8 cellular contexts compared by ENCODE assay signal in the genomic region with DNA sequence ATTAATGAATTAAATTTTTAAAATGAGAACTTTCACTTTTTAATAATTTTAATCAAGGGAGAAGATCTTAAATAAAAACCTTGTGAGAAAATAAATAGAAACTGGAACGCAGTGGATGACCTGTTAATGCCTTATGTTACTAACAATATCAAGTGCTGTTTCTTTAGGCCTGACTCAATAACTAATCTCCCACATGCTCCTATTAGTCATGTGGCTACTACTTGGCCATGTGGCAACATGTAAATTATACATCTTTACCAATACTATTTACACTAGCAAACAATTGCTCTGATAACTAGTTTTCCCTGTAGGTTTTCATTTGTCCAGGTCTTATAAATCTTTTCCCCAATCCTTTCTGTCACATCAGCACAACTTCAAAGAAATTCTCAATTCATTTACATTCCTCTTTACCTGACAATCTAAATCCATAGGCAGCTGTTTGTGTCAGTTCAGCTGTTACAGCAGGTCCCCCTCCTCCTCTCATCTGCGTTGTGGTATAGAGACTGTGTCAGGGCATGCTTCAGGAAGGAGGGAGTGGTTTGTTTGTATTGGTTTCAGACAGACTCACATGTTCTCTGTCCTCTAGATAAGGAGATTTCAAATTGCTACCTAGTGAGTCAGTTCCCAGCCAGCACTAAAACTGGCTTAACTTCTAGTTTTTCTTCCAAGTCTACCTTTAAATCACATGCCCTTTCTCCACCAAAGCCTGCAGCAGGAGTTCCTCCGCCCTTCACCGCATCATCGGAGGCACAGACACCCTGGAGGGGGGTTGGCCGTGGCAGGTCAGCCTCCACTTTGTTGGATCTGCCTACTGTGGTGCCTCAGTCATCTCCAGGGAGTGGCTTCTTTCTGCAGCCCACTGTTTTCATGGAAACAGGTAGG. TPM values are rescaled to one million over a fixed set of nuclear protein-coding genes. Genes with fewer than 3 reads are reported as not detected.
DNase-seq lines count a peak whose midpoint lies in the region; ATAC-seq and TF ChIP-seq lines count a peak whose summit lies in the region.

No MANE protein-coding gene starts in this region.

- no peak for TF ChIP-seq CTCF in HCT116 (IDR thresholded peaks at IDR 0.05 in 2 of 3, conservative IDR thresholded peaks at IDR 0.05 in 1 of 3; ENCODE audit: borderline replicate concordance in 1 of 3, insufficient read depth in 1 of 3, low read depth in 2 of 3, low read length in 2 of 3)
- no peak for TF ChIP-seq CTCF in type B pancreatic cell (conservative IDR thresholded peaks at IDR 0.05)

- peak; percentile 95 for ATAC-seq in HCT116
- peak; percentile 89 for ATAC-seq in activated CD8-positive, alpha-beta memory T cell treated with anti-CD3 and anti-CD28 coated beads, Interleukin-2, amount 10 ng/mL, durations not matched to agents 7 days and 5 days
- no peak for ATAC-seq in stimulated activated memory B cell treated with anti-CD40 and anti-IgM and Interleukin-4, amounts not matched to agents 10 μg/mL and 1 μg/mL and 100 μg/mL, for 72 hours

- peak overlapping the region; percentile 19 to 43 for H3K4me3 ChIP-seq in HCT116 (replicated peaks in 1 of 2; ENCODE audit: low read depth in 1 of 2, low read length in 2 of 2)

- CTCF ChIA-PET in HCT116 (lab: Charles Lee) = no interaction called here
- CTCF ChIA-PET in activated CD8-positive, alpha-beta memory T cell treated with anti-CD3 and anti-CD28 coated beads, Interleukin-2, amount 10 ng/mL, durations not matched to agents 7 days and 5 days (lab: Charles Lee) = no interaction called here

- peaks cover 2% of the 10 kb centered on the region for H3K9me3 Mint-ChIP-seq in activated CD8-positive, alpha-beta memory T cell treated with anti-CD3 and anti-CD28 coated beads, Interleukin-2, amount 10 ng/mL, durations not matched to agents 7 days and 5 days (ENCODE audit: low read depth)
- peaks cover 4% of the 10 kb centered on the region for H3K9me3 Mint-ChIP-seq in type B pancreatic cell
- H3K9me3 Mint-ChIP-seq in stimulated activated memory B cell treated with anti-CD40 and anti-IgM and Interleukin-4, amounts not matched to agents 10 μg/mL and 1 μg/mL and 100 μg/mL, for 72 hours = no peaks in the 10 kb centered on the region

- peaks cover 3% of the 10 kb centered on the region for H3K36me3 Mint-ChIP-seq in activated CD8-positive, alpha-beta memory T cell treated with anti-CD3 and anti-CD28 coated beads, Interleukin-2, amount 10 ng/mL, durations not matched to agents 7 days and 5 days
- no peaks in the 10 kb centered on the region for H3K36me3 Mint-ChIP-seq in type B pancreatic cell
- H3K36me3 Mint-ChIP-seq in stimulated activated memory B cell treated with anti-CD40 and anti-IgM and Interleukin-4, amounts not matched to agents 10 μg/mL and 1 μg/mL and 100 μg/mL, for 72 hours = no peaks in the 10 kb centered on the region

- peak overlapping the region; percentile 33 for H3K9ac ChIP-seq in HCT116 (ENCODE audit: low read length)

- H4K20me1 ChIP-seq in HCT116 (ENCODE audit: insufficient read depth) = no peaks in the 10 kb centered on the region

- no TSS peak for BruUV-seq in HCT116 (replicated peaks; lab: Mats Ljungman, UMichigan)

- DNase-seq in GM04504 (ENCODE audit: low read depth) (peak; percentile 48), HCT116 (ENCODE audit: low read depth, low spot score) (peak; percentile 74), NCI-H187 treated with DMSO at 0.1 percent for 48 hours (lab: John Stamatoyannopoulos, UW) (peak; percentile 63), hepatic stellate cell (ENCODE audit: low spot score) (peak; percentile 79), type B pancreatic cell (ENCODE audit: extremely low spot score, unreplicated experiment) (no peak)
- peak; percentile 56 for DNase-seq in activated CD8-positive, alpha-beta memory T cell treated with anti-CD3 and anti-CD28 coated beads, Interleukin-2, amount 10 ng/mL, durations not matched to agents 7 days and 5 days
- no peak for DNase-seq in effector CD4-positive, alpha-beta T cell

- H3K4me1 ChIP-seq in HCT116 (ENCODE audit: control insufficient read depth in 1 of 2, insufficient read depth in 2 of 2, low read length in 2 of 2) = peaks cover 18 to 21% of the 10 kb centered on the region in 2 experiments

- H3K27me3 ChIP-seq in HCT116 (ENCODE audit: insufficient read depth, low read length) = no peaks in the 10 kb centered on the region

- H3K4me1 Mint-ChIP-seq in activated CD8-positive, alpha-beta memory T cell treated with anti-CD3 and anti-CD28 coated beads, Interleukin-2, amount 10 ng/mL, durations not matched to agents 7 days and 5 days = peaks cover 25% of the 10 kb centered on the region
- H3K4me1 Mint-ChIP-seq in type B pancreatic cell (ENCODE audit: unreplicated experiment) = peaks cover 10% of the 10 kb centered on the region
- no peaks in the 10 kb centered on the region for H3K4me1 Mint-ChIP-seq in stimulated activated memory B cell treated with anti-CD40 and anti-IgM and Interleukin-4, amounts not matched to agents 10 μg/mL and 1 μg/mL and 100 μg/mL, for 72 hours

- H3K27me3 Mint-ChIP-seq in activated CD8-positive, alpha-beta memory T cell treated with anti-CD3 and anti-CD28 coated beads, Interleukin-2, amount 10 ng/mL, durations not matched to agents 7 days and 5 days = peaks cover 3% of the 10 kb centered on the region
- no peaks in the 10 kb centered on the region for H3K27me3 Mint-ChIP-seq in type B pancreatic cell
- H3K27me3 Mint-ChIP-seq in stimulated activated memory B cell treated with anti-CD40 and anti-IgM and Interleukin-4, amounts not matched to agents 10 μg/mL and 1 μg/mL and 100 μg/mL, for 72 hours = peaks cover 21% of the 10 kb centered on the region

- no peaks in the 10 kb centered on the region for H3K79me2 ChIP-seq in HCT116 (ENCODE audit: insufficient read depth, low read length)

- H3K36me3 ChIP-seq in HCT116 (ENCODE audit: control insufficient read depth in 1 of 2, insufficient read depth in 2 of 2, low read length in 2 of 2) = no peaks in the 10 kb centered on the region

- H3K9me3 ChIP-seq in HCT116 (ENCODE audit: control insufficient read depth in 1 of 2, insufficient read depth in 1 of 2, low read depth in 1 of 2, low read length in 2 of 2) = no peaks in the 10 kb centered on the region

- POLR2A ChIA-PET in HCT116 (lab: Charles Lee) = no interaction called here

- no peaks in the 10 kb centered on the region for H3K9me2 ChIP-seq in HCT116 (ENCODE audit: insufficient read depth)

- peak overlapping the region; percentile 97 for H2AFZ ChIP-seq in HCT116 (ENCODE audit: low read depth, low read length, poor library complexity, severe bottlenecking)

- H3K4me3 Mint-ChIP-seq in activated CD8-positive, alpha-beta memory T cell treated with anti-CD3 and anti-CD28 coated beads, Interleukin-2, amount 10 ng/mL, durations not matched to agents 7 days and 5 days = no peak overlapping the region
- H3K4me3 Mint-ChIP-seq in type B pancreatic cell = peak overlapping the region; percentile 72
- no peak overlapping the region for H3K4me3 Mint-ChIP-seq in stimulated activated memory B cell treated with anti-CD40 and anti-IgM and Interleukin-4, amounts not matched to agents 10 μg/mL and 1 μg/mL and 100 μg/mL, for 72 hours

- intact Hi-C loops in HCT116 (cut with micrococcal nuclease) = no loop called here

- peak overlapping the region; percentile 72 for H3K27ac Mint-ChIP-seq in activated CD8-positive, alpha-beta memory T cell treated with anti-CD3 and anti-CD28 coated beads, Interleukin-2, amount 10 ng/mL, durations not matched to agents 7 days and 5 days
- H3K27ac Mint-ChIP-seq in type B pancreatic cell = peak overlapping the region; percentile 97
- no peak overlapping the region for H3K27ac Mint-ChIP-seq in stimulated activated memory B cell treated with anti-CD40 and anti-IgM and Interleukin-4, amounts not matched to agents 10 μg/mL and 1 μg/mL and 100 μg/mL, for 72 hours

- H3K27ac ChIP-seq in HCT116 (ENCODE audit: low read depth, low read length) = peak overlapping the region; percentile 37

- peak overlapping the region; percentile 79 for H3K4me2 ChIP-seq in HCT116 (ENCODE audit: low read length)

- TF ChIP-seq POLR2A in HCT116 (IDR thresholded peaks at IDR 0.05; ENCODE audit: borderline replicate concordance, extremely low read depth, insufficient read depth, insufficient read length) = no peak

- TF ChIP-seq RAD21 in HCT116 (IDR thresholded peaks at IDR 0.05; ENCODE audit: low read depth) = no peak

- RAD21 ChIA-PET in HCT116 (lab: Charles Lee; ENCODE audit: low non-redundant PET in 1 of 2, low total read pairs in 2 of 2, uncharacterized antibody in 2 of 2, unreplicated experiment in 2 of 2) = no interaction called here

TF ChIP-seq in HCT116, 20 proteins besides CTCF, POLR2A, EP300 and RAD21 (continues in another document):
- no peak for TF ChIP-seq EZH2 (IDR thresholded peaks at IDR 0.05)
- TF ChIP-seq EGR1 (IDR thresholded peaks at IDR 0.05; ENCODE audit: low read depth) = no peak
- TF ChIP-seq FOSL1 (IDR thresholded peaks at IDR 0.05; ENCODE audit: low read depth) = peak; percentile 60
- TF ChIP-seq SIN3A (IDR thresholded peaks at IDR 0.05; ENCODE audit: low read depth) = peak; percentile 66
- peak; percentile 61 for TF ChIP-seq SP1 (IDR thresholded peaks at IDR 0.05; ENCODE audit: low read depth)
- TF ChIP-seq, protein P1, sequence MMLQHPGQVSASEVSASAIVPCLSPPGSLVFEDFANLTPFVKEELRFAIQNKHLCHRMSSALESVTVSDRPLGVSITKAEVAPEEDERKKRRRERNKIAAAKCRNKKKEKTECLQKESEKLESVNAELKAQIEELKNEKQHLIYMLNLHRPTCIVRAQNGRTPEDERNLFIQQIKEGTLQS (IDR thresholded peaks at IDR 0.05) = no peak
- TF ChIP-seq ZNF274 (IDR thresholded peaks at IDR 0.05; ENCODE audit: low read depth, low read length) = no peak
- TF ChIP-seq, protein P2, sequence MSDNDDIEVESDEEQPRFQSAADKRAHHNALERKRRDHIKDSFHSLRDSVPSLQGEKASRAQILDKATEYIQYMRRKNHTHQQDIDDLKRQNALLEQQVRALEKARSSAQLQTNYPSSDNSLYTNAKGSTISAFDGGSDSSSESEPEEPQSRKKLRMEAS (IDR thresholded peaks at IDR 0.05) = peak; percentile 78
- TF ChIP-seq ZFX (IDR thresholded peaks at IDR 0.05) = no peak

RNA-seq across cellular contexts. Expression of a gene that starts 11.3 kb away (rescaled TPM):
- 14.3 TPM for total RNA-seq in HCT116 (2021; ENCODE audit: unreplicated experiment)
- polyA plus RNA-seq in HCT116 (2012) = 5.9 and 6.1 TPM in 2 replicates
- total RNA-seq in activated CD8-positive, alpha-beta memory T cell treated with anti-CD3 and anti-CD28 coated beads, Interleukin-2, amount 10 ng/mL, durations not matched to agents 7 days and 5 days = 1 to 10 TPM; 2.4 to 2.6 TPM
- 8.4 and 11.9 TPM in 2 replicates for total RNA-seq in type B pancreatic cell (ENCODE audit: low replicate concordance)

RNA-seq across cellular contexts. Expression of a gene that starts 40.3 kb away (rescaled TPM):
- not detected for total RNA-seq in HCT116 (2021; ENCODE audit: unreplicated experiment)
- 0.04 TPM in 1 of 2 replicates, not detected in the other for polyA plus RNA-seq in HCT116 (2012)
- not detected for total RNA-seq in activated CD8-positive, alpha-beta memory T cell treated with anti-CD3 and anti-CD28 coated beads, Interleukin-2, amount 10 ng/mL, durations not matched to agents 7 days and 5 days
- total RNA-seq in type B pancreatic cell (ENCODE audit: low replicate concordance) = 0.48 TPM in 1 of 2 replicates, not detected in the other

RNA-seq across cellular contexts. Expression of a gene that starts 58.2 kb away (rescaled TPM):
- not detected for total RNA-seq in HCT116 (2021; ENCODE audit: unreplicated experiment)
- polyA plus RNA-seq in HCT116 (2012) = 0.42 and 0.56 TPM in 2 replicates
- total RNA-seq in activated CD8-positive, alpha-beta memory T cell treated with anti-CD3 and anti-CD28 coated beads, Interleukin-2, amount 10 ng/mL, durations not matched to agents 7 days and 5 days = 1 to 10 TPM; 8.6 to 9.5 TPM
- total RNA-seq in type B pancreatic cell (ENCODE audit: low replicate concordance) = not detected in 2 replicates

Comparison
In these comparisons a context has a peak if more than half of its experiments do, and no peak if none do; other contexts are left out.
1. DNase-seq: peak in GM04504 (single experiment), HCT116 (single experiment), NCI-H187 treated with DMSO at 0.1 percent for 48 hours (single experiment), activated CD8-positive, alpha-beta memory T cell treated with anti-CD3 and anti-CD28 coated beads, Interleukin-2, amount 10 ng/mL, durations not matched to agents 7 days and 5 days (single experiment) and hepatic stellate cell (single experiment); none in type B pancreatic cell (single experiment) and effector CD4-positive, alpha-beta T cell (single experiment).